Comparison of ENCODE assay signal across 17 cellular contexts in the genomic region with DNA sequence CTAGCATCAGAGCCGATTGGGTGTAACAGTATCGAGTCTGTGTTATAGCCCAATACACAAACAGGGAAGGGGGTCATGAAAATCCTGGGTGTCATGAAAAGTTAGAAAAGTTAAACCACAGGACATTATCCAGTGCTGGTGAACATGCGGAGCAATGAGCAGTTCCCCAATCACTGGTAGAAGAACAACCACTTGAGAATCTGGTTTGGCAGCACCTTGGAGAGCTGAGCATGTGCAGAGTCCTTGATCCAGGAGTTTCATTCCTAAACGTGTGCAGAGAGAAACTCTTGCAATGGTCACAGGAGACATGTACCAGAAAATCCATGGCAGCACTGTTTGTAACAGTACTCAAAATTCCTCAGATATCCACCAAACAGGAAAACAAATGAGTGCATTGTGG. TPM values are rescaled to one million over a fixed set of nuclear protein-coding genes. Genes with fewer than 3 reads are reported as not detected.
DNase-seq lines count a peak whose midpoint lies in the region; ATAC-seq, FAIRE-seq and TF ChIP-seq lines count a peak whose summit lies in the region.
"Had no signal": no experiment of that assay in that cellular context is flagged by ENCODE, and none has a peak within 500 bp of the region (broad histone marks: within the 10 kb centered on the region; RNA-seq: fewer than 3 reads in every experiment).

No MANE protein-coding gene starts in this region.

- FAIRE-seq in bronchial epithelial cell (lab: Jason Lieb, UNC): peak; percentile 77
- FAIRE-seq: A549 had no signal

- no peaks in the 10 kb centered on the region for H3K4me1 Mint-ChIP-seq in progenitor cell of endocrine pancreas (ENCODE audit: low read depth)

- H3K27ac Mint-ChIP-seq in progenitor cell of endocrine pancreas: peak overlapping the region; percentile 26
- H3K27ac Mint-ChIP-seq: HFFc6 had no signal

- no peaks in the 10 kb centered on the region for H3K27me3 ChIP-seq in bronchial epithelial cell (ENCODE audit: control insufficient read depth, insufficient read depth, low read length)
- H3K27me3 ChIP-seq: BE2C had no signal

- H3K4me3 ChIP-seq in HEK293 (ENCODE audit: low read depth, low read length): no peak overlapping the region
- no peak overlapping the region for H3K4me3 ChIP-seq in bronchial epithelial cell (ENCODE audit: low read depth, low read length)
- H3K4me3 ChIP-seq: A549, HAP-1 had no signal

- no peak overlapping the region for H3K27ac ChIP-seq in HEK293 (ENCODE audit: extremely low read depth, low read depth, low read length)
- H3K27ac ChIP-seq: A549, C4-2B had no signal

- POLR2A ChIA-PET in HEK293 (lab: Yijun Ruan, JAX): no interaction called here

- peaks cover 5% of the 10 kb centered on the region; the same call in 1 of the 2 replicates for H3K4me1 ChIP-seq in HEK293 (ENCODE audit: control insufficient read depth, insufficient read depth, low read length)
- H3K4me1 ChIP-seq: HAP-1 had no signal

- H3K36me3 ChIP-seq in HEK293 (ENCODE audit: control insufficient read depth in 2 of 2, insufficient read depth in 1 of 2, low read length in 2 of 2) (no peaks in the 10 kb centered on the region), bronchial epithelial cell (ENCODE audit: control insufficient read depth, insufficient read depth, low read length) (no peaks in the 10 kb centered on the region)
- H3K36me3 ChIP-seq: BE2C, HAP-1 had no signal

- no peaks in the 10 kb centered on the region for H3K9me3 ChIP-seq in HEK293 (ENCODE audit: control insufficient read depth, insufficient read depth, low read depth, low read length)
- H3K9me3 ChIP-seq: A549, BE2C, HAP-1 had no signal

- H3K9me3 Mint-ChIP-seq in progenitor cell of endocrine pancreas (ENCODE audit: low read depth): no peaks in the 10 kb centered on the region
- H3K9me3 Mint-ChIP-seq: CD4-positive, alpha-beta memory T cell; HFFc6 had no signal

- ATAC-seq in left lobe of liver: no peak
- ATAC-seq: A549 had no signal

- peaks cover 4% of the 10 kb centered on the region for H3K27me3 Mint-ChIP-seq in progenitor cell of endocrine pancreas
- H3K27me3 Mint-ChIP-seq: CD4-positive, alpha-beta memory T cell had no signal

- H3K36me3 Mint-ChIP-seq in progenitor cell of endocrine pancreas (ENCODE audit: insufficient read depth): no peaks in the 10 kb centered on the region
- H3K36me3 Mint-ChIP-seq: CD4-positive, alpha-beta memory T cell had no signal

- DNase-seq in DMS79 treated with DMSO at 0.1 percent for 48 hours (lab: John Stamatoyannopoulos, UW): peak; percentile 88
- no peak for DNase-seq in bronchial epithelial cell (ENCODE audit: low read depth)
- no peak for DNase-seq in progenitor cell of endocrine pancreas (ENCODE audit: low spot score, unreplicated experiment)
- no peak for DNase-seq in stimulated activated naive CD4-positive, alpha-beta T cell (lab: John Stamatoyannopoulos, UW)
- DNase-seq in left lobe of liver (ENCODE audit: low spot score): no peak
- no peak for DNase-seq in NCI-H2107 (lab: John Stamatoyannopoulos, UW)
- no peak for DNase-seq in superior temporal gyrus (ENCODE audit: extremely low spot score)
- DNase-seq: BE2C; CD4-positive, alpha-beta memory T cell; DND-41; GDM1; GOT3; HFFc6 had no signal

- no peak overlapping the region for H3K4me3 Mint-ChIP-seq in progenitor cell of endocrine pancreas (ENCODE audit: low read depth)
- H3K4me3 Mint-ChIP-seq: CD4-positive, alpha-beta memory T cell; HFFc6 had no signal

- TF ChIP-seq CTCF in HEK293 (tag by site-specific recombination; IDR thresholded peaks at IDR 0.05) (no peak), bronchial epithelial cell (IDR thresholded peaks at IDR 0.05; ENCODE audit: insufficient read depth, low read length, severe bottlenecking) (no peak), progenitor cell of endocrine pancreas (IDR thresholded peaks at IDR 0.05; ENCODE audit: unreplicated experiment) (no peak)

- CTCF ChIA-PET in HEK293 (lab: Yijun Ruan, JAX): no interaction called here

TF ChIP-seq in HEK293, 187 proteins besides CTCF, POLR2A, EP300 and RAD21:
- TF ChIP-seq, protein P1, sequence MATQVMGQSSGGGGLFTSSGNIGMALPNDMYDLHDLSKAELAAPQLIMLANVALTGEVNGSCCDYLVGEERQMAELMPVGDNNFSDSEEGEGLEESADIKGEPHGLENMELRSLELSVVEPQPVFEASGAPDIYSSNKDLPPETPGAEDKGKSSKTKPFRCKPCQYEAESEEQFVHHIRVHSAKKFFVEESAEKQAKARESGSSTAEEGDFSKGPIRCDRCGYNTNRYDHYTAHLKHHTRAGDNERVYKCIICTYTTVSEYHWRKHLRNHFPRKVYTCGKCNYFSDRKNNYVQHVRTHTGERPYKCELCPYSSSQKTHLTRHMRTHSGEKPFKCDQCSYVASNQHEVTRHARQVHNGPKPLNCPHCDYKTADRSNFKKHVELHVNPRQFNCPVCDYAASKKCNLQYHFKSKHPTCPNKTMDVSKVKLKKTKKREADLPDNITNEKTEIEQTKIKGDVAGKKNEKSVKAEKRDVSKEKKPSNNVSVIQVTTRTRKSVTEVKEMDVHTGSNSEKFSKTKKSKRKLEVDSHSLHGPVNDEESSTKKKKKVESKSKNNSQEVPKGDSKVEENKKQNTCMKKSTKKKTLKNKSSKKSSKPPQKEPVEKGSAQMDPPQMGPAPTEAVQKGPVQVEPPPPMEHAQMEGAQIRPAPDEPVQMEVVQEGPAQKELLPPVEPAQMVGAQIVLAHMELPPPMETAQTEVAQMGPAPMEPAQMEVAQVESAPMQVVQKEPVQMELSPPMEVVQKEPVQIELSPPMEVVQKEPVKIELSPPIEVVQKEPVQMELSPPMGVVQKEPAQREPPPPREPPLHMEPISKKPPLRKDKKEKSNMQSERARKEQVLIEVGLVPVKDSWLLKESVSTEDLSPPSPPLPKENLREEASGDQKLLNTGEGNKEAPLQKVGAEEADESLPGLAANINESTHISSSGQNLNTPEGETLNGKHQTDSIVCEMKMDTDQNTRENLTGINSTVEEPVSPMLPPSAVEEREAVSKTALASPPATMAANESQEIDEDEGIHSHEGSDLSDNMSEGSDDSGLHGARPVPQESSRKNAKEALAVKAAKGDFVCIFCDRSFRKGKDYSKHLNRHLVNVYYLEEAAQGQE (tag by site-specific recombination; IDR thresholded peaks at IDR 0.05): peak; percentile 42; the same call in 1 of the 2 replicates
- no peak for TF ChIP-seq SCRT1 (tag by site-specific recombination; IDR thresholded peaks at IDR 0.05; ENCODE audit: borderline replicate concordance)

RNA-seq across cellular contexts. Expression of a gene that starts 23.0 kb away (rescaled TPM):
- 58.4 and 63.8 TPM in 2 replicates for total RNA-seq in bronchial epithelial cell
- 13.1 and 16.7 TPM in 2 replicates for total RNA-seq in progenitor cell of endocrine pancreas
- 12.8 TPM for total RNA-seq in left lobe of liver
